In the genomic region with DNA sequence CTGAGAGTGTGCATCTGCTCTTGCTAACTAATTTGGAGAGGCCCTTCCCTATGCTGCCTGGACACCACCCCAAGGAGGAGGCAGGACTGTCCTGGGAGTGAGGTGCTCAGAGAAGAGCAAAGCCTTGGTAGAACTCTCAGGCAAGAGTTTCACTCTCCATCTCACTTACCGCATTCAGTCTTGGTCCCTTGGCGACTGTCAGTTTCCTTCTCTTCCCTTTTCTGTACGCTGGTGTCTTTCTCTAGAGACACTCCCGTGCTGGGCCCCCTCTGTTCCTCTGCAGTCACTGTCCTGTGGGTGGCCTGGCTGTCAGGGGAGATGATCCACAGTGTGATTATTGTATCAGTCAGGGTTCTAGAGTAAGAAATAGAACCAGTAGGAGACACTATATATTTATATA, we compare ENCODE assay signal across 2 cellular contexts.
TF ChIP-seq lines count a peak whose summit lies in the region.

No MANE protein-coding gene starts in this region.

TF ChIP-seq in K562, 482 proteins besides CTCF, POLR2A, EP300 and RAD21 (continued from another document):
- TF ChIP-seq, protein P1, sequence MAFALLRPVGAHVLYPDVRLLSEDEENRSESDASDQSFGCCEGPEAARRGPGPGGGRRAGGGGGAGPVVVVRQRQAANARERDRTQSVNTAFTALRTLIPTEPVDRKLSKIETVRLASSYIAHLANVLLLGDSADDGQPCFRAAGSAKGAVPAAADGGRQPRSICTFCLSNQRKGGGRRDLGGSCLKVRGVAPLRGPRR (CRISPR knock-in tag; IDR thresholded peaks at IDR 0.05), result no peak
- TF ChIP-seq EZH2 (IDR thresholded peaks at IDR 0.05; ENCODE audit: borderline replicate concordance, low read depth, low read length) (no peak), SMAD2 (IDR thresholded peaks at IDR 0.05; ENCODE audit: low read depth, low read length) (no peak), PURB (CRISPR knock-in tag; IDR thresholded peaks at IDR 0.05; ENCODE audit: low read depth) (no peak), ZNF347 (CRISPR knock-in tag; IDR thresholded peaks at IDR 0.05; ENCODE audit: low read depth) (no peak), ZNF79 (CRISPR knock-in tag; IDR thresholded peaks at IDR 0.05; ENCODE audit: low read depth) (no peak), TAF15 (IDR thresholded peaks at IDR 0.05; ENCODE audit: low read depth, low read length) (no peak), PCBP1 (IDR thresholded peaks at IDR 0.05; ENCODE audit: low read depth, low read length, poor library complexity, severe bottlenecking) (no peak), TARDBP (IDR thresholded peaks at IDR 0.05) (no peak), NCOR1 (IDR thresholded peaks at IDR 0.05) (no peak), TEAD2 (tag; IDR thresholded peaks at IDR 0.05) (no peak), ZNF766 (CRISPR knock-in tag; conservative IDR thresholded peaks at IDR 0.05) (no peak), GABPB1 (CRISPR knock-in tag; IDR thresholded peaks at IDR 0.05) (no peak)
- TF ChIP-seq, protein P2, sequence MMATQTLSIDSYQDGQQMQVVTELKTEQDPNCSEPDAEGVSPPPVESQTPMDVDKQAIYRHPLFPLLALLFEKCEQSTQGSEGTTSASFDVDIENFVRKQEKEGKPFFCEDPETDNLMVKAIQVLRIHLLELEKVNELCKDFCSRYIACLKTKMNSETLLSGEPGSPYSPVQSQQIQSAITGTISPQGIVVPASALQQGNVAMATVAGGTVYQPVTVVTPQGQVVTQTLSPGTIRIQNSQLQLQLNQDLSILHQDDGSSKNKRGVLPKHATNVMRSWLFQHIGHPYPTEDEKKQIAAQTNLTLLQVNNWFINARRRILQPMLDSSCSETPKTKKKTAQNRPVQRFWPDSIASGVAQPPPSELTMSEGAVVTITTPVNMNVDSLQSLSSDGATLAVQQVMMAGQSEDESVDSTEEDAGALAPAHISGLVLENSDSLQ (IDR thresholded peaks at IDR 0.05), result no peak
- TF ChIP-seq, protein P3, sequence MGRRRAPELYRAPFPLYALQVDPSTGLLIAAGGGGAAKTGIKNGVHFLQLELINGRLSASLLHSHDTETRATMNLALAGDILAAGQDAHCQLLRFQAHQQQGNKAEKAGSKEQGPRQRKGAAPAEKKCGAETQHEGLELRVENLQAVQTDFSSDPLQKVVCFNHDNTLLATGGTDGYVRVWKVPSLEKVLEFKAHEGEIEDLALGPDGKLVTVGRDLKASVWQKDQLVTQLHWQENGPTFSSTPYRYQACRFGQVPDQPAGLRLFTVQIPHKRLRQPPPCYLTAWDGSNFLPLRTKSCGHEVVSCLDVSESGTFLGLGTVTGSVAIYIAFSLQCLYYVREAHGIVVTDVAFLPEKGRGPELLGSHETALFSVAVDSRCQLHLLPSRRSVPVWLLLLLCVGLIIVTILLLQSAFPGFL (CRISPR knock-in tag; IDR thresholded peaks at IDR 0.05), result no peak

TF ChIP-seq in WTC11, 78 proteins besides CTCF, POLR2A, EP300 and RAD21:
- TF ChIP-seq, protein P4, sequence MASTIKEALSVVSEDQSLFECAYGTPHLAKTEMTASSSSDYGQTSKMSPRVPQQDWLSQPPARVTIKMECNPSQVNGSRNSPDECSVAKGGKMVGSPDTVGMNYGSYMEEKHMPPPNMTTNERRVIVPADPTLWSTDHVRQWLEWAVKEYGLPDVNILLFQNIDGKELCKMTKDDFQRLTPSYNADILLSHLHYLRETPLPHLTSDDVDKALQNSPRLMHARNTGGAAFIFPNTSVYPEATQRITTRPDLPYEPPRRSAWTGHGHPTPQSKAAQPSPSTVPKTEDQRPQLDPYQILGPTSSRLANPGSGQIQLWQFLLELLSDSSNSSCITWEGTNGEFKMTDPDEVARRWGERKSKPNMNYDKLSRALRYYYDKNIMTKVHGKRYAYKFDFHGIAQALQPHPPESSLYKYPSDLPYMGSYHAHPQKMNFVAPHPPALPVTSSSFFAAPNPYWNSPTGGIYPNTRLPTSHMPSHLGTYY (CRISPR knock-in tag; IDR thresholded peaks at IDR 0.05), result no peak
- TF ChIP-seq EMX1 (CRISPR knock-in tag; IDR thresholded peaks at IDR 0.05) (no peak), RORB (CRISPR knock-in tag; IDR thresholded peaks at IDR 0.05) (no peak), NFATC4 (CRISPR knock-in tag; IDR thresholded peaks at IDR 0.05) (no peak), JUN (CRISPR knock-in tag; IDR thresholded peaks at IDR 0.05) (no peak), SOX15 (CRISPR knock-in tag; IDR thresholded peaks at IDR 0.05) (no peak), GRHL2 (CRISPR knock-in tag; IDR thresholded peaks at IDR 0.05; ENCODE audit: insufficient replicate concordance, severe bottlenecking) (no peak), NR2C2 (CRISPR knock-in tag; IDR thresholded peaks at IDR 0.05) (no peak), HMGA2 (CRISPR knock-in tag; IDR thresholded peaks at IDR 0.05) (no peak), IRF2 (CRISPR knock-in tag; IDR thresholded peaks at IDR 0.05; ENCODE audit: borderline replicate concordance, low read depth) (no peak), ETV6 (CRISPR knock-in tag; IDR thresholded peaks at IDR 0.05) (no peak), TCF7 (CRISPR knock-in tag; IDR thresholded peaks at IDR 0.05; ENCODE audit: low read depth) (no peak), ZNF263 (CRISPR knock-in tag; IDR thresholded peaks at IDR 0.05; ENCODE audit: low read depth) (no peak)
- TF ChIP-seq, protein P5, sequence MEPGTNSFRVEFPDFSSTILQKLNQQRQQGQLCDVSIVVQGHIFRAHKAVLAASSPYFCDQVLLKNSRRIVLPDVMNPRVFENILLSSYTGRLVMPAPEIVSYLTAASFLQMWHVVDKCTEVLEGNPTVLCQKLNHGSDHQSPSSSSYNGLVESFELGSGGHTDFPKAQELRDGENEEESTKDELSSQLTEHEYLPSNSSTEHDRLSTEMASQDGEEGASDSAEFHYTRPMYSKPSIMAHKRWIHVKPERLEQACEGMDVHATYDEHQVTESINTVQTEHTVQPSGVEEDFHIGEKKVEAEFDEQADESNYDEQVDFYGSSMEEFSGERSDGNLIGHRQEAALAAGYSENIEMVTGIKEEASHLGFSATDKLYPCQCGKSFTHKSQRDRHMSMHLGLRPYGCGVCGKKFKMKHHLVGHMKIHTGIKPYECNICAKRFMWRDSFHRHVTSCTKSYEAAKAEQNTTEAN (CRISPR knock-in tag; IDR thresholded peaks at IDR 0.05), result no peak
- TF ChIP-seq, protein P6, sequence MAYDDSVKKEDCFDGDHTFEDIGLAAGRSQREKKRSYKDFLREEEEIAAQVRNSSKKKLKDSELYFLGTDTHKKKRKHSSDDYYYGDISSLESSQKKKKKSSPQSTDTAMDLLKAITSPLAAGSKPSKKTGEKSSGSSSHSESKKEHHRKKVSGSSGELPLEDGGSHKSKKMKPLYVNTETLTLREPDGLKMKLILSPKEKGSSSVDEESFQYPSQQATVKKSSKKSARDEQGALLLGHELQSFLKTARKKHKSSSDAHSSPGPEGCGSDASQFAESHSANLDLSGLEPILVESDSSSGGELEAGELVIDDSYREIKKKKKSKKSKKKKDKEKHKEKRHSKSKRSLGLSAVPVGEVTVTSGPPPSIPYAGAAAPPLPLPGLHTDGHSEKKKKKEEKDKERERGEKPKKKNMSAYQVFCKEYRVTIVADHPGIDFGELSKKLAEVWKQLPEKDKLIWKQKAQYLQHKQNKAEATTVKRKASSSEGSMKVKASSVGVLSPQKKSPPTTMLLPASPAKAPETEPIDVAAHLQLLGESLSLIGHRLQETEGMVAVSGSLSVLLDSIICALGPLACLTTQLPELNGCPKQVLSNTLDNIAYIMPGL (CRISPR knock-in tag; IDR thresholded peaks at IDR 0.05), result no peak
- TF ChIP-seq, protein P7, sequence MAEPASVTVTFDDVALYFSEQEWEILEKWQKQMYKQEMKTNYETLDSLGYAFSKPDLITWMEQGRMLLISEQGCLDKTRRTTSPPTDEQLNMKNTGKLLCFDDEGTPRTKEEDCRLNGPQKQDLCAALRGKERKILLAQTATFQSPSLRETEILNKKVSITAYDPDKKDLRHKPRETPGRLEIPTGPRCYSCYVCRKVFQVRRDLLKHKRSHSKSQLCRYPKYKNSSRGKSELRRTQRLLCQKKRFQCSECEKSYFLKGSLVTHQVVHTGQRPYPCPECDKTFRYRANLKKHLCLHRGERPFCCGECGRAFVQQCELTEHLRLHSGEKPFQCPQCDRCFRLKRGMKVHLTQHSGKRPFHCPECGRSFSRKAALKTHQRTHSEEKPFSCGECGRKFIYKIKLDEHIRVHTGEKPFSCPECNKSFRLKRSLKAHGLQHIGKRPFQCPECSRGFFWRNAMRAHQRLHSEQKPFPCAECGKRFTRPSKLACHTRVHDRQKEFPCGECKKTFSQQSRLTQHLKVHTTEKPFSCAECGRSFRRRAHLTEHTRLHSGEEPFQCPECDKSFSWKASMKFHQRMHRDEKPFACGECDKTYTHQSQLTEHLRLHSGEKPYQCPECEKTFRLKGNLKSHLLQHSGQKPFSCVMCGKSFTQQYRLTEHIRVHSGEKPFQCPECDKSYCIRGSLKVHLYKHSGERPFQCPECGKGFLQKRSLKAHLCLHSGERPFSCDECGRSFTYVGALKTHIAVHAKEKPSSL (CRISPR knock-in tag; conservative IDR thresholded peaks at IDR 0.05), result no peak
- TF ChIP-seq, protein P8, sequence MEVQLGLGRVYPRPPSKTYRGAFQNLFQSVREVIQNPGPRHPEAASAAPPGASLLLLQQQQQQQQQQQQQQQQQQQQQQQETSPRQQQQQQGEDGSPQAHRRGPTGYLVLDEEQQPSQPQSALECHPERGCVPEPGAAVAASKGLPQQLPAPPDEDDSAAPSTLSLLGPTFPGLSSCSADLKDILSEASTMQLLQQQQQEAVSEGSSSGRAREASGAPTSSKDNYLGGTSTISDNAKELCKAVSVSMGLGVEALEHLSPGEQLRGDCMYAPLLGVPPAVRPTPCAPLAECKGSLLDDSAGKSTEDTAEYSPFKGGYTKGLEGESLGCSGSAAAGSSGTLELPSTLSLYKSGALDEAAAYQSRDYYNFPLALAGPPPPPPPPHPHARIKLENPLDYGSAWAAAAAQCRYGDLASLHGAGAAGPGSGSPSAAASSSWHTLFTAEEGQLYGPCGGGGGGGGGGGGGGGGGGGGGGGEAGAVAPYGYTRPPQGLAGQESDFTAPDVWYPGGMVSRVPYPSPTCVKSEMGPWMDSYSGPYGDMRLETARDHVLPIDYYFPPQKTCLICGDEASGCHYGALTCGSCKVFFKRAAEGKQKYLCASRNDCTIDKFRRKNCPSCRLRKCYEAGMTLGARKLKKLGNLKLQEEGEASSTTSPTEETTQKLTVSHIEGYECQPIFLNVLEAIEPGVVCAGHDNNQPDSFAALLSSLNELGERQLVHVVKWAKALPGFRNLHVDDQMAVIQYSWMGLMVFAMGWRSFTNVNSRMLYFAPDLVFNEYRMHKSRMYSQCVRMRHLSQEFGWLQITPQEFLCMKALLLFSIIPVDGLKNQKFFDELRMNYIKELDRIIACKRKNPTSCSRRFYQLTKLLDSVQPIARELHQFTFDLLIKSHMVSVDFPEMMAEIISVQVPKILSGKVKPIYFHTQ (CRISPR knock-in tag; IDR thresholded peaks at IDR 0.05), result no peak
- TF ChIP-seq, protein P9, sequence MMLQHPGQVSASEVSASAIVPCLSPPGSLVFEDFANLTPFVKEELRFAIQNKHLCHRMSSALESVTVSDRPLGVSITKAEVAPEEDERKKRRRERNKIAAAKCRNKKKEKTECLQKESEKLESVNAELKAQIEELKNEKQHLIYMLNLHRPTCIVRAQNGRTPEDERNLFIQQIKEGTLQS (CRISPR knock-in tag; conservative IDR thresholded peaks at IDR 0.05), result no peak
TF ChIP-seq in WTC11: peak in this region for 0.
